Comparison of ENCODE assay signal across 9 cellular contexts in genomic region chr15:67114846-67115521, GRCh38. TPM values are rescaled to one million over a fixed set of nuclear protein-coding genes. Genes with fewer than 3 reads are reported as not detected.
DNase-seq lines count a peak whose midpoint lies in the region; ATAC-seq, FAIRE-seq and TF ChIP-seq lines count a peak whose summit lies in the region.
"Had no signal": no experiment of that assay in that cellular context is flagged by ENCODE, and none has a peak within 500 bp of the region (broad histone marks: within the 10 kb centered on the region; RNA-seq: fewer than 3 reads in every experiment).

No MANE protein-coding gene starts in this region.

- peaks cover 9% of the 10 kb centered on the region for H3K9me3 ChIP-seq in DOHH2 (ENCODE audit: control insufficient read depth, insufficient read depth, low read length)
- peaks cover 8% of the 10 kb centered on the region for H3K9me3 ChIP-seq in OCI-LY1 (ENCODE audit: low read length)
- H3K9me3 ChIP-seq in small intestine (ENCODE audit: control insufficient read depth, low read depth), result no peaks in the 10 kb centered on the region

- H3K79me2 ChIP-seq in DOHH2 (ENCODE audit: control insufficient read depth, low read length), result peaks cover 47% of the 10 kb centered on the region
- peaks cover 22% of the 10 kb centered on the region for H3K79me2 ChIP-seq in OCI-LY1 (ENCODE audit: insufficient read depth, low read length)

- DNase-seq in coronary artery (ENCODE audit: low spot score), result no peak
- no peak for DNase-seq in small intestine
- DNase-seq in OCI-M2 (lab: John Stamatoyannopoulos, UW; ENCODE audit: unreplicated experiment), result no peak

- FAIRE-seq in small intestine (lab: Jason Lieb, UNC), result no peak
- FAIRE-seq: keratinocyte had no signal

- H3K27me3 ChIP-seq in DOHH2 (ENCODE audit: control insufficient read depth, low read length) (no peaks in the 10 kb centered on the region), OCI-LY1 (ENCODE audit: insufficient read depth, low read length) (no peaks in the 10 kb centered on the region), small intestine (ENCODE audit: control insufficient read depth in 2 of 2, insufficient read depth in 2 of 2, low read length in 2 of 2) (no peaks in the 10 kb centered on the region)

- H3K4me1 ChIP-seq in DOHH2 (ENCODE audit: control insufficient read depth, low read length) (peaks cover 70% of the 10 kb centered on the region), OCI-LY1 (ENCODE audit: insufficient read depth, low read length, severe bottlenecking) (peaks cover 79% of the 10 kb centered on the region), small intestine (ENCODE audit: control insufficient read depth in 2 of 2, insufficient read depth in 1 of 2, low read depth in 1 of 2, low read length in 1 of 2) (peaks cover 30 to 43% of the 10 kb centered on the region in 2 donors)

- no peak overlapping the region for H3K27ac ChIP-seq in DOHH2 (ENCODE audit: low read depth, low read length)
- peak overlapping the region; percentile 77 for H3K27ac ChIP-seq in OCI-LY1 (ENCODE audit: low read depth, low read length, poor library complexity, severe bottlenecking)
- peak overlapping the region; percentile 40 to 44 for H3K27ac ChIP-seq in coronary artery
- peak overlapping the region; percentile 50 to 81 for H3K27ac ChIP-seq in small intestine (ENCODE audit: low read depth in 1 of 2, low read length in 1 of 2)

- H3K9ac ChIP-seq in OCI-LY1 (ENCODE audit: low read length), result peak overlapping the region; percentile 6; the same call in 1 of the 2 replicates

- H3K9me2 ChIP-seq in DOHH2 (replicated peaks; ENCODE audit: control insufficient read depth, low read length), result no peaks in the 10 kb centered on the region
- H3K9me2 ChIP-seq in OCI-LY1 (ENCODE audit: low read depth, low read length), result no peaks in the 10 kb centered on the region

- no peak overlapping the region for H2AFZ ChIP-seq in OCI-LY1 (ENCODE audit: low read length)

- peaks cover 7% of the 10 kb centered on the region; the same call in 1 of the 2 replicates for H3F3A ChIP-seq in DOHH2 (ENCODE audit: control insufficient read depth, insufficient read depth)
- H3F3A ChIP-seq in OCI-LY1 (ENCODE audit: insufficient read depth, low read length), result no peaks in the 10 kb centered on the region

- 66 to 84% (median 67%) methylated on average over 4 of the region's 4 CpGs for WGBS in small intestine, 3 donors

- H3K4me3 ChIP-seq in DOHH2 (ENCODE audit: low read length) (no peak overlapping the region), OCI-LY1 (ENCODE audit: low read depth, low read length, poor library complexity, severe bottlenecking) (no peak overlapping the region), coronary artery (no peak overlapping the region), small intestine (ENCODE audit: low read depth in 1 of 2, low read length in 2 of 2) (no peak overlapping the region)
- H3K4me3 ChIP-seq: skin epidermis had no signal

- no peak for ATAC-seq in GM18520 (IDR thresholded peaks at IDR 0.05; ENCODE audit: unreplicated experiment)
- ATAC-seq in HG03135 (IDR thresholded peaks at IDR 0.05; ENCODE audit: unreplicated experiment), result no peak

- H3K36me3 ChIP-seq in DOHH2 (ENCODE audit: control insufficient read depth, low read length) (peaks cover 10% of the 10 kb centered on the region; the same call in 1 of the 2 replicates), OCI-LY1 (ENCODE audit: insufficient read depth, low read length) (peaks cover 16% of the 10 kb centered on the region; the same call in 1 of the 2 replicates), small intestine (ENCODE audit: control insufficient read depth in 2 of 2, insufficient read depth in 2 of 2, low read length in 2 of 2) (no peaks in the 10 kb centered on the region)

- no peak for TF ChIP-seq CTCF in DOHH2 (IDR thresholded peaks at IDR 0.05; ENCODE audit: low read depth, low read length, poor library complexity, severe bottlenecking)
- TF ChIP-seq CTCF in OCI-LY1 (IDR thresholded peaks at IDR 0.05; ENCODE audit: low read length), result no peak
- no peak for TF ChIP-seq CTCF in coronary artery (IDR thresholded peaks at IDR 0.05)

- H4K20me1 ChIP-seq in DOHH2 (ENCODE audit: control insufficient read depth, insufficient read depth, low read depth, low read length) (0 out of 2 replicates have a peak, but pooled peaks cover 4% of the 10 kb centered on the region), OCI-LY1 (ENCODE audit: insufficient read depth, low read length) (no peaks in the 10 kb centered on the region)

- peak overlapping the region; percentile 50 for H3K4me2 ChIP-seq in DOHH2 (ENCODE audit: low read length)
- peak overlapping the region; percentile 28; the same call in 1 of the 2 replicates for H3K4me2 ChIP-seq in OCI-LY1 (ENCODE audit: low read length)

RNA-seq across cellular contexts. Expression of gene SMAD3, which starts 49.6 kb away (rescaled TPM):
- polyA plus RNA-seq in small intestine, result 10 to 100 TPM; 11.6 to 17.0 (median 12.1) TPM
